ENCODE assay signal across 26 cellular contexts in genomic region chr20:33863440-33864323, GRCh38. TPM values are rescaled to one million over a fixed set of nuclear protein-coding genes. Genes with fewer than 3 reads are reported as not detected.
A peak's percentile ranks its signal among the peaks of the same experiment; 100 is the strongest.
DNase-seq lines count a peak whose midpoint lies in the region; ATAC-seq and TF ChIP-seq lines count a peak whose summit lies in the region.
"Had no signal": no experiment of that assay in that cellular context is flagged by ENCODE, and none has a peak within 500 bp of the region (broad histone marks: within the 10 kb centered on the region; RNA-seq: fewer than 3 reads in every experiment).

No MANE protein-coding gene starts in this region.

- H3K4me3 Mint-ChIP-seq in nephron (peak overlapping the region in 1 of 3 experiments; percentile 16), glutamatergic neuron (ENCODE audit: unreplicated experiment) (no peak overlapping the region)
- no peak overlapping the region for H3K4me3 Mint-ChIP-seq in activated CD8-positive, alpha-beta T cell treated with anti-CD3 and anti-CD28 coated beads, Interleukin-2, amount 10 ng/mL, durations not matched to agents 7 days and 5 days
- H3K4me3 Mint-ChIP-seq: activated CD8-positive, alpha-beta T cell treated with anti-CD3 and anti-CD28 coated beads for 36 hours; activated naive CD8-positive, alpha-beta T cell; central memory CD8-positive, alpha-beta T cell; dendritic cell treated with granulocyte-macrophage colony-stimulating factor and Interleukin-4, amounts not matched to agents 40 ng/mL and 50 ng/mL, for 4 days; immature natural killer cell; memory B cell; T-helper 1 cell treated with Interleukin-12 subunit alpha and Interleukin-12 subunit beta and Interleukin-4 antibody, amounts not matched to agents 30 μg/mL and 1 μg/mL, for 36 hours had no signal

- H3K9ac ChIP-seq in IMR-90 (ENCODE audit: low read depth, low read length) (no peak overlapping the region), adipocyte (ENCODE audit: low read length) (peak overlapping the region; percentile 6)

- H3K79me1 ChIP-seq in IMR-90 (ENCODE audit: low read depth in 1 of 2, low read length in 2 of 2) = no peaks in the 10 kb centered on the region

- peak overlapping the region; percentile 90 for H2AFZ ChIP-seq in IMR-90 (replicated peaks; ENCODE audit: low read length, poor library complexity)

- H3K4ac ChIP-seq in IMR-90 (ENCODE audit: low read depth, low read length) = peak overlapping the region; percentile 9; the same call in 1 of the 2 replicates

- H4K20me1 ChIP-seq in IMR-90 (ENCODE audit: insufficient read depth, low read length) = no peaks in the 10 kb centered on the region; the same call in none of the 2 replicates

- WGBS in IMR-90 (ENCODE audit: extremely low coverage in 2 of 2, insufficient read length in 1 of 2), 2 experiments = 100% methylated on average over 1 of the region's 7 CpGs; no CpG with 5 or more reads in 1 of the 2 experiments

- peak overlapping the region; percentile 20; the same call in 1 of the 2 replicates for H2AK5ac ChIP-seq in IMR-90 (ENCODE audit: low read depth, low read length)

- intact Hi-C loops in IMR-90 (cut with micrococcal nuclease) = loop anchor here (1.0 to 2.0 kb wide), 4 partner anchors 129 to 266 kb away; partner anchors contain the start of gene RALY

- H3K14ac ChIP-seq in IMR-90 (replicated peaks; ENCODE audit: low read depth, low read length) = no peak overlapping the region

- H3K27ac Mint-ChIP-seq in nephron (peak overlapping the region in 2 of 3 experiments; percentile 19 to 62), glutamatergic neuron (ENCODE audit: unreplicated experiment) (no peak overlapping the region)
- no peak overlapping the region for H3K27ac Mint-ChIP-seq in activated CD8-positive, alpha-beta T cell treated with anti-CD3 and anti-CD28 coated beads, Interleukin-2, amount 10 ng/mL, durations not matched to agents 7 days and 5 days
- H3K27ac Mint-ChIP-seq: activated CD8-positive, alpha-beta T cell treated with anti-CD3 and anti-CD28 coated beads for 36 hours; activated naive CD8-positive, alpha-beta T cell; dendritic cell treated with granulocyte-macrophage colony-stimulating factor and Interleukin-4, amounts not matched to agents 40 ng/mL and 50 ng/mL, for 4 days; memory B cell; T-helper 1 cell treated with Interleukin-12 subunit alpha and Interleukin-12 subunit beta and Interleukin-4 antibody, amounts not matched to agents 30 μg/mL and 1 μg/mL, for 36 hours had no signal

- no peaks in the 10 kb centered on the region for H3K9me3 ChIP-seq in BE2C
- no peaks in the 10 kb centered on the region for H3K9me3 ChIP-seq in IMR-90 (ENCODE audit: control insufficient read depth, insufficient read depth, low read length)
- H3K9me3 ChIP-seq in adipocyte (ENCODE audit: control insufficient read depth, low read length) = no peaks in the 10 kb centered on the region
- H3K9me3 ChIP-seq: esophagus muscularis mucosa had no signal

- no peak overlapping the region for H3K4me3 ChIP-seq in BE2C (ENCODE audit: low read depth, low read length)
- no peak overlapping the region for H3K4me3 ChIP-seq in IMR-90 (ENCODE audit: insufficient read depth, low read depth, low read length)
- H3K4me3 ChIP-seq in adipocyte (ENCODE audit: low read length) = no peak overlapping the region

- POLR2A ChIA-PET in IMR-90 (lab: Charles Lee; ENCODE audit: unreplicated experiment) = no interaction called here
- POLR2A ChIA-PET in activated CD8-positive, alpha-beta T cell treated with anti-CD3 and anti-CD28 coated beads, Interleukin-2, amount 10 ng/mL, durations not matched to agents 7 days and 5 days (lab: Charles Lee) = no interaction called here

- TF ChIP-seq POLR2A in IMR-90 (IDR thresholded peaks at IDR 0.05; ENCODE audit: low read depth, low read length) = no peak

- H3K27ac ChIP-seq in IMR-90 (ENCODE audit: insufficient read depth, low read length) = no peak overlapping the region
- H3K27ac ChIP-seq: esophagus muscularis mucosa, GM23248, RWPE1, SK-N-MC had no signal

- TF ChIP-seq CTCF in BE2C (IDR thresholded peaks at IDR 0.05; ENCODE audit: low read depth, low read length) = no peak
- TF ChIP-seq CTCF in IMR-90 (conservative IDR thresholded peaks at IDR 0.05; ENCODE audit: low read depth, low read length) = no peak
- TF ChIP-seq CTCF in nephron (IDR thresholded peaks at IDR 0.05; ENCODE audit: unreplicated experiment in 3 of 3) = no peak
- no peak for TF ChIP-seq CTCF in glutamatergic neuron (IDR thresholded peaks at IDR 0.05; ENCODE audit: partially characterized antibody, unreplicated experiment)

- H2BK15ac ChIP-seq in IMR-90 (ENCODE audit: low read depth, low read length) = 0 out of 3 replicates have a peak overlapping the region, but pooled peaks have one; percentile 6

- H3K36me3 Mint-ChIP-seq in nephron (ENCODE audit: low read depth) = no peaks in the 10 kb centered on the region
- H3K36me3 Mint-ChIP-seq in activated CD8-positive, alpha-beta T cell treated with anti-CD3 and anti-CD28 coated beads, Interleukin-2, amount 10 ng/mL, durations not matched to agents 7 days and 5 days (ENCODE audit: low read depth) = peaks cover 9% of the 10 kb centered on the region
- no peaks in the 10 kb centered on the region for H3K36me3 Mint-ChIP-seq in glutamatergic neuron (ENCODE audit: unreplicated experiment)
- H3K36me3 Mint-ChIP-seq: activated naive CD8-positive, alpha-beta T cell; immature natural killer cell; memory B cell; naive B cell had no signal

- dilution Hi-C loops in IMR-90 (cut with HindIII; ENCODE audit: low sequenced_read_pairs, unreplicated experiment) = no loop called here

- 0 out of 2 replicates have a peak overlapping the region, but pooled peaks have one; percentile 11 for H3K18ac ChIP-seq in IMR-90 (ENCODE audit: low read depth, low read length)

- H4K8ac ChIP-seq in IMR-90 (ENCODE audit: low read depth in 2 of 2, low read length in 2 of 2) = peak overlapping the region in 1 of 2 experiments; percentile 61; a peak in 1 of 4 replicates

- H2BK120ac ChIP-seq in IMR-90 (ENCODE audit: low read depth, low read length) = peak overlapping the region; percentile 40; the same call in 1 of the 2 replicates

- no TSS peak for BruUV-seq in IMR-90 (replicated peaks; lab: Mats Ljungman, UMichigan)

- H4K5ac ChIP-seq in IMR-90 (ENCODE audit: low read depth, low read length) = no peak overlapping the region; the same call in 1 of the 2 replicates

- ATAC-seq in IMR-90 (ENCODE audit: low read depth) = no peak
- no peak for ATAC-seq in activated CD8-positive, alpha-beta T cell treated with anti-CD3 and anti-CD28 coated beads, Interleukin-2, amount 10 ng/mL, durations not matched to agents 7 days and 5 days
- ATAC-seq in GM18868 (IDR thresholded peaks at IDR 0.05; ENCODE audit: unreplicated experiment) = no peak

- H3K4me1 ChIP-seq in BE2C = peaks cover 24% of the 10 kb centered on the region
- peaks cover 7% of the 10 kb centered on the region; the same call in 1 of the 2 replicates for H3K4me1 ChIP-seq in IMR-90 (ENCODE audit: control insufficient read depth, insufficient read depth, low read length)
- peaks cover 10% of the 10 kb centered on the region for H3K4me1 ChIP-seq in adipocyte (ENCODE audit: control insufficient read depth, insufficient read depth, low read length)

- CTCF ChIA-PET in IMR-90 (lab: Yijun Ruan, JAX) = interaction anchor here (0.5 to 1.2 kb wide), 11 partner anchors 14 to 261 kb away, joined by 3 to 6 read pairs (median 3); partner anchors contain the start of gene RALY
- CTCF ChIA-PET in activated CD8-positive, alpha-beta T cell treated with anti-CD3 and anti-CD28 coated beads, Interleukin-2, amount 10 ng/mL, durations not matched to agents 7 days and 5 days (lab: Charles Lee) = interaction anchor here (0.5 to 2.8 kb wide), 15 partner anchors 10 to 266 kb away, joined by 3 to 16 read pairs (median 3); partner anchors contain the start of gene RALY

- H3K56ac ChIP-seq in IMR-90 (ENCODE audit: extremely low read depth, insufficient read depth, low read length) = no peak overlapping the region

- no peak overlapping the region for H3K4me2 ChIP-seq in IMR-90 (ENCODE audit: low read depth, low read length)

- no peaks in the 10 kb centered on the region for H3K36me3 ChIP-seq in BE2C
- no peaks in the 10 kb centered on the region for H3K36me3 ChIP-seq in IMR-90 (ENCODE audit: control insufficient read depth, insufficient read depth, low read length)
- H3K36me3 ChIP-seq in adipocyte (ENCODE audit: control insufficient read depth, insufficient read depth, low read length, severe bottlenecking) = no peaks in the 10 kb centered on the region
- H3K36me3 ChIP-seq: esophagus muscularis mucosa had no signal

- DNase-seq in BE2C (peak; percentile 34), IMR-90 (no peak), adipocyte (ENCODE audit: low read depth) (peak; percentile 8), glomerular visceral epithelial cell (ENCODE audit: extremely low spot score) (no peak), glutamatergic neuron (no peak)
- DNase-seq in activated CD8-positive, alpha-beta T cell treated with anti-CD3 and anti-CD28 coated beads, Interleukin-2, amount 10 ng/mL, durations not matched to agents 7 days and 5 days = no peak
- DNase-seq: activated CD4-positive, alpha-beta T cell treated with anti-CD3 and anti-CD28 coated beads for 1 hour; activated effector memory CD4-positive, alpha-beta T cell treated with Interleukin-2 at 50 U/mL for 16 hours; DMS79 treated with DMSO at 0.1 percent for 48 hours; foreskin melanocyte; immature natural killer cell; naive B cell; NCI-H510A treated with DMSO at 0.1 percent for 48 hours had no signal

- peak overlapping the region; percentile 38 for H4K91ac ChIP-seq in IMR-90 (ENCODE audit: insufficient read depth, low read depth, low read length)

- H3K9me3 Mint-ChIP-seq in nephron = no peaks in the 10 kb centered on the region
- no peaks in the 10 kb centered on the region for H3K9me3 Mint-ChIP-seq in activated CD8-positive, alpha-beta T cell treated with anti-CD3 and anti-CD28 coated beads, Interleukin-2, amount 10 ng/mL, durations not matched to agents 7 days and 5 days (ENCODE audit: insufficient read depth)
- H3K9me3 Mint-ChIP-seq in glutamatergic neuron (ENCODE audit: unreplicated experiment) = peaks cover 7% of the 10 kb centered on the region
- H3K9me3 Mint-ChIP-seq: activated CD8-positive, alpha-beta T cell treated with anti-CD3 and anti-CD28 coated beads for 36 hours; central memory CD8-positive, alpha-beta T cell; dendritic cell treated with granulocyte-macrophage colony-stimulating factor and Interleukin-4, amounts not matched to agents 40 ng/mL and 50 ng/mL, for 4 days; immature natural killer cell; memory B cell; naive B cell; stimulated activated naive CD8-positive, alpha-beta T cell treated with anti-CD3 and anti-CD28 coated beads, Interleukin-15, amount 100 ng/mL, for 72 hours; T-helper 1 cell treated with Interleukin-12 subunit alpha and Interleukin-12 subunit beta and Interleukin-4 antibody, amounts not matched to agents 30 μg/mL and 1 μg/mL, for 36 hours had no signal

- peak overlapping the region; percentile 85 for H2AK9ac ChIP-seq in IMR-90 (replicated peaks; ENCODE audit: low read depth, low read length, poor library complexity)

- H3K23ac ChIP-seq in IMR-90 (ENCODE audit: low read depth, low read length) = no peak overlapping the region

- H3K27me3 ChIP-seq in BE2C (no peaks in the 10 kb centered on the region), IMR-90 (ENCODE audit: control insufficient read depth, insufficient read depth, low read length) (no peaks in the 10 kb centered on the region), adipocyte (replicated peaks; ENCODE audit: control insufficient read depth, insufficient read depth, low read length) (no peaks in the 10 kb centered on the region)
- H3K27me3 ChIP-seq: esophagus muscularis mucosa had no signal

- no peak overlapping the region for H2BK5ac ChIP-seq in IMR-90 (ENCODE audit: low read depth, low read length, poor library complexity, severe bottlenecking)

- in situ Hi-C loops in IMR-90 (cut with MboI; ENCODE audit: low sequenced_read_pairs) = loop anchor here (10.0 kb wide), 1 partner anchor 271 kb away; no protein-coding TSS in a partner anchor

- no peak for TF ChIP-seq RAD21 in IMR-90 (IDR thresholded peaks at IDR 0.05; ENCODE audit: low read length)

- peaks cover 19% of the 10 kb centered on the region for H3K27me3 Mint-ChIP-seq in nephron (ENCODE audit: low read depth)
- no peaks in the 10 kb centered on the region for H3K27me3 Mint-ChIP-seq in activated CD8-positive, alpha-beta T cell treated with anti-CD3 and anti-CD28 coated beads, Interleukin-2, amount 10 ng/mL, durations not matched to agents 7 days and 5 days (ENCODE audit: low read depth)
- peaks cover 7% of the 10 kb centered on the region for H3K27me3 Mint-ChIP-seq in glutamatergic neuron (ENCODE audit: unreplicated experiment)
- H3K27me3 Mint-ChIP-seq: activated CD8-positive, alpha-beta T cell treated with anti-CD3 and anti-CD28 coated beads for 36 hours; activated naive CD8-positive, alpha-beta T cell; dendritic cell treated with granulocyte-macrophage colony-stimulating factor and Interleukin-4, amounts not matched to agents 40 ng/mL and 50 ng/mL, for 4 days; memory B cell; stimulated activated naive CD8-positive, alpha-beta T cell treated with anti-CD3 and anti-CD28 coated beads, Interleukin-15, amount 100 ng/mL, for 72 hours had no signal

- peak overlapping the region; percentile 55; the same call in 1 of the 2 replicates for H2BK20ac ChIP-seq in IMR-90 (ENCODE audit: low read depth, low read length)

- H3K9me1 ChIP-seq in IMR-90 (ENCODE audit: insufficient read depth, low read length) = no peaks in the 10 kb centered on the region

- H3K4me1 Mint-ChIP-seq in nephron (peaks cover 26% of the 10 kb centered on the region), glutamatergic neuron (ENCODE audit: low read depth, unreplicated experiment) (no peaks in the 10 kb centered on the region)
- H3K4me1 Mint-ChIP-seq in activated CD8-positive, alpha-beta T cell treated with anti-CD3 and anti-CD28 coated beads, Interleukin-2, amount 10 ng/mL, durations not matched to agents 7 days and 5 days (ENCODE audit: low read depth) = peaks cover 29% of the 10 kb centered on the region

RNA-seq across cellular contexts. Expression of gene CHMP4B, which starts 52.5 kb away (rescaled TPM):
- polyA plus RNA-seq in BE2C (2012; ENCODE audit: insufficient read depth, insufficient read length, low read depth) = 132 TPM
- total RNA-seq in IMR-90 (2012; rRNA removed) = 30.3 and 40.5 TPM in 2 replicates
- polyA plus RNA-seq in IMR-90 (2012; rRNA removed) = 84.7 and 94.8 TPM in 2 replicates
- polyA plus RNA-seq in IMR-90 (2012; cell fraction: cytosol; rRNA removed) = 61.9 and 77.0 TPM in 2 replicates
- polyA plus RNA-seq in IMR-90 (2012; cell fraction: nucleus; rRNA removed; ENCODE audit: low replicate concordance) = 11.4 and 40.7 TPM in 2 replicates
- total RNA-seq in activated CD8-positive, alpha-beta T cell treated with anti-CD3 and anti-CD28 coated beads, Interleukin-2, amount 10 ng/mL, durations not matched to agents 7 days and 5 days = 10 to 100 TPM; 86.7 to 93.2 TPM
- total RNA-seq in glutamatergic neuron (ENCODE audit: unreplicated experiment) = 46.4 TPM

Comparison
In these comparisons a context has a peak if more than half of its experiments do, and no peak if none do; other contexts are left out.
1. DNase-seq: peak in BE2C (single experiment) and adipocyte (single experiment); none in IMR-90 (single experiment), glomerular visceral epithelial cell (single experiment), activated CD8-positive, alpha-beta T cell treated with anti-CD3 and anti-CD28 coated beads, Interleukin-2, amount 10 ng/mL, durations not matched to agents 7 days and 5 days (single experiment) and glutamatergic neuron (single experiment).
2. H3K27ac Mint-ChIP-seq: peak in nephron (2 of 3); none in activated CD8-positive, alpha-beta T cell treated with anti-CD3 and anti-CD28 coated beads, Interleukin-2, amount 10 ng/mL, durations not matched to agents 7 days and 5 days (single experiment) and glutamatergic neuron (single experiment).